Comparison of ENCODE assay signal across 9 cellular contexts in genomic region chr17:7858487-7858832, GRCh38. TPM values are rescaled to one million over a fixed set of nuclear protein-coding genes. Genes with fewer than 3 reads are reported as not detected.
DNase-seq lines count a peak whose midpoint lies in the region; ATAC-seq and TF ChIP-seq lines count a peak whose summit lies in the region.
"Had no signal": no experiment of that assay in that cellular context is flagged by ENCODE, and none has a peak within 500 bp of the region (broad histone marks: within the 10 kb centered on the region; RNA-seq: fewer than 3 reads in every experiment).

No MANE protein-coding gene starts in this region.

- H3K36me3 ChIP-seq in A673 (ENCODE audit: insufficient read depth, low read length, poor library complexity, severe bottlenecking) (peaks cover 7% of the 10 kb centered on the region), mesodermal cell (ENCODE audit: control insufficient read depth, insufficient read depth, low read length) (peaks cover 49% of the 10 kb centered on the region), uterus (no peaks in the 10 kb centered on the region)

- POLR2A ChIA-PET in A673 (lab: Charles Lee; ENCODE audit: low non-redundant PET) = no interaction called here

- no peak for TF ChIP-seq POLR2A in uterus (IDR thresholded peaks at IDR 0.05)

- TF ChIP-seq CTCF in A673 (conservative IDR thresholded peaks at IDR 0.05; ENCODE audit: low read depth, low read length) (0 out of 2 replicates have a peak, but pooled peaks have one; percentile 30), GM12872 (IDR thresholded peaks at IDR 0.05; ENCODE audit: insufficient read depth, low read depth, low read length) (peak; percentile 47; the same call in 2 of the 3 replicates), uterus (IDR thresholded peaks at IDR 0.05) (peak in 3 of 4 experiments; percentile 22 to 36 (median 28))

- H3K9me3 ChIP-seq in A673 (ENCODE audit: low read depth, low read length, poor library complexity, severe bottlenecking) (no peaks in the 10 kb centered on the region), mesodermal cell (ENCODE audit: control insufficient read depth, low read length) (no peaks in the 10 kb centered on the region), uterus (no peaks in the 10 kb centered on the region)

- CTCF ChIA-PET in A673 (lab: Charles Lee) = no interaction called here

- intact Hi-C loops in A673 (cut with micrococcal nuclease; ENCODE audit: unreplicated experiment) = no loop called here
- intact Hi-C loops in uterus (cut with DNase I; ENCODE audit: low total_unique reads) = no loop called here

- WGBS in mesodermal cell (ENCODE audit: insufficient coverage in 2 of 2), 2 experiments = 13 to 16% methylated on average over 13 to 19 of the region's 20 CpGs

- peak overlapping the region; percentile 93 for H3K27ac ChIP-seq in A673 (ENCODE audit: low read depth, low read length, poor library complexity, severe bottlenecking)
- peak overlapping the region; percentile 97 for H3K27ac ChIP-seq in mesodermal cell (ENCODE audit: low read depth, low read length, severe bottlenecking)
- peak overlapping the region; percentile 90 to 98 for H3K27ac ChIP-seq in uterus

- no peaks in the 10 kb centered on the region for H3K27me3 ChIP-seq in A673 (replicated peaks; ENCODE audit: insufficient read depth, low read depth, low read length, poor library complexity)
- H3K27me3 ChIP-seq in uterus = no peaks in the 10 kb centered on the region

- DNase-seq in A673 (ENCODE audit: low spot score) (peak; percentile 63), SIG-M5 treated with dmso at 0.1 percent for 504 hours (lab: John Stamatoyannopoulos, UW; ENCODE audit: unreplicated experiment) (peak; percentile 69), ecto neural progenitor cell (ENCODE audit: low spot score) (peak; percentile 83), uterus (peak; percentile 43), GOT3 (lab: John Stamatoyannopoulos, UW) (no peak)

- BruUV-seq in A673 (replicated peaks; lab: Mats Ljungman, UMichigan) = no TSS peak

- H3K4me1 ChIP-seq in A673 (ENCODE audit: insufficient read depth, low read length, poor library complexity, severe bottlenecking) = peaks cover 22% of the 10 kb centered on the region
- peaks cover 29% of the 10 kb centered on the region for H3K4me1 ChIP-seq in mesodermal cell (ENCODE audit: control insufficient read depth, insufficient read depth, low read length, poor library complexity, severe bottlenecking)
- H3K4me1 ChIP-seq in uterus = peaks cover 0 to 9% of the 10 kb centered on the region in 2 donors

- no peak for ATAC-seq in HG03439 (IDR thresholded peaks at IDR 0.05; ENCODE audit: unreplicated experiment)

- H3K4me3 ChIP-seq in A673 (ENCODE audit: low read depth, low read length, poor library complexity, severe bottlenecking) = peak overlapping the region; percentile 65
- peak overlapping the region; percentile 68 for H3K4me3 ChIP-seq in mesodermal cell (ENCODE audit: extremely low read depth, insufficient read depth, low read length, poor library complexity, severe bottlenecking)
- H3K4me3 ChIP-seq in uterus = peak overlapping the region; percentile 58 to 80

RNA-seq across cellular contexts. Expression of gene CYB5D1, which starts 0.7 kb away (rescaled TPM):
- total RNA-seq in A673 (2021) = 16.9 and 18.7 TPM in 2 replicates
- 55.6 TPM for polyA plus RNA-seq in mesodermal cell (2013, experiment 1 of 2)
- polyA plus RNA-seq in mesodermal cell (2013, experiment 2 of 2) = 97.7 TPM
- 10 to 100 TPM in 3 of 4 donors, 1 to 10 TPM in 1; 3.1 to 17.6 (median 16.2) TPM for total RNA-seq in uterus

RNA-seq across cellular contexts. Expression of gene NAA38, which starts 1.1 kb away (rescaled TPM):
- total RNA-seq in A673 (2021) (64.3 and 67.7 TPM in 2 replicates), uterus (10 to 100 TPM in 3 of 4 donors, 1 to 10 TPM in 1; 3.6 to 94.7 (median 48.1) TPM)
- polyA plus RNA-seq in mesodermal cell (2013, experiment 1 of 2) = 70.4 TPM
- polyA plus RNA-seq in mesodermal cell (2013, experiment 2 of 2) = 59.4 TPM

RNA-seq across cellular contexts. Expression of gene TMEM88, which starts 3.6 kb away (rescaled TPM):
- total RNA-seq in A673 (2021) (1.7 and 3.0 TPM in 2 replicates), uterus (10 to 100 TPM in 3 of 4 donors, 1 to 10 TPM in 1; 7.3 to 68.1 (median 28.1) TPM)
- 240 TPM for polyA plus RNA-seq in mesodermal cell (2013, experiment 1 of 2)
- polyA plus RNA-seq in mesodermal cell (2013, experiment 2 of 2) = 335 TPM
- polyA plus RNA-seq: naive thymus-derived CD8-positive, alpha-beta T cell had no signal

RNA-seq across cellular contexts. Expression of gene KDM6B, which starts 24.4 kb away (rescaled TPM):
- 46.8 and 51.1 TPM in 2 replicates for total RNA-seq in A673 (2021)
- 41.4 TPM for polyA plus RNA-seq in mesodermal cell (2013, experiment 1 of 2)
- 37.3 TPM for polyA plus RNA-seq in mesodermal cell (2013, experiment 2 of 2)
- 10 to 100 TPM in 1 of 4 donors, 1 to 10 TPM in 3; 2.6 to 47.9 (median 4.4) TPM for total RNA-seq in uterus

RNA-seq across cellular contexts. Expression of gene CHD3, which starts 30.1 kb away (rescaled TPM):
- total RNA-seq in A673 (2021) (249 and 264 TPM in 2 replicates), uterus (100 to 1,000 TPM in 3 of 4 donors, 10 to 100 TPM in 1; 81.0 to 165 (median 133) TPM)
- polyA plus RNA-seq in mesodermal cell (2013, experiment 1 of 2) = 57.2 TPM
- 54.5 TPM for polyA plus RNA-seq in mesodermal cell (2013, experiment 2 of 2)
